Comparison of ENCODE assay signal across 1 cellular context in genomic region chr12:131044760-131045381, GRCh38.
TF ChIP-seq lines count a peak whose summit lies in the region.

No MANE protein-coding gene starts in this region.

TF ChIP-seq in SK-N-SH treated with all-trans-retinoic acid at 6 μM for 48 hours, 23 proteins besides CTCF, POLR2A, EP300 and RAD21 (continued from another document):
- TF ChIP-seq TOX (CRISPR knock-in tag; IDR thresholded peaks at IDR 0.05; ENCODE audit: borderline replicate concordance) = no peak
- no peak for TF ChIP-seq ZC3H10 (CRISPR knock-in tag; IDR thresholded peaks at IDR 0.05)
- TF ChIP-seq ZFP30 (CRISPR knock-in tag; IDR thresholded peaks at IDR 0.05) = no peak
- no peak for TF ChIP-seq ZFP3 (CRISPR knock-in tag; IDR thresholded peaks at IDR 0.05)
- no peak for TF ChIP-seq ZNF70 (CRISPR knock-in tag; IDR thresholded peaks at IDR 0.05)
TF ChIP-seq in SK-N-SH treated with all-trans-retinoic acid at 6 μM for 48 hours: peak in this region for 0.
